ENCODE assay signal across 11 cellular contexts in the genomic region with DNA sequence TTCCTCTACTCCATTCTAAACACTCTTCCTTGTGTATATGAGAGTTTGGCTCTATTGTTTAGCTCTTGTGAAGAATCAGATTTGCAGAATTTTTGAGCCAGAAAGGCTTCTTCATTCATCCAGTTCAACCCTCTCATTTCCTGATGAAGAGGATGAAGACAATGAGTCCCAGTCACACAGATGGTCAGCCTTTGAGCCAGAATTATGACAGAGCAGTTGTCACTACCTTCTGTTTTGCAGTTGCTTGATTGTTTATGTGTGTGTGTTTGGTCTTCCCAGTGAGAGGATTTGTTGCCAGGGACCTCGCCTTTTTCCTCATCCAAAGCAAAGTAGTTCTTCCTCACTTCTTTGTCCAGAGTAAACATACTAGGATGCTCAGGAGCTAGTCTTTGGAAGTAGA.
"Had no signal": no experiment of that assay in that cellular context is flagged by ENCODE, and none has a peak within 500 bp of the region (broad histone marks: within the 10 kb centered on the region; RNA-seq: fewer than 3 reads in every experiment).

No MANE protein-coding gene starts in this region.

- H3K9me3 Mint-ChIP-seq: natural killer cell, WTC11 had no signal

- H3K4me3 Mint-ChIP-seq: immature natural killer cell, natural killer cell, WTC11 had no signal

- ATAC-seq: natural killer cell, WTC11 had no signal

- H3K27me3 Mint-ChIP-seq: progenitor cell of endocrine pancreas had no signal

- H3K36me3 Mint-ChIP-seq: WTC11 had no signal

- DNase-seq: activated CD4-positive, alpha-beta T cell treated with anti-CD3 and anti-CD28 coated beads, Interleukin-2, amount 50 U/mL, for 1 hour; activated gamma-delta T cell treated with Interleukin-2 at 50 U/mL for 16 hours; activated T-cell treated with anti-CD3 and anti-CD28 coated beads, Interleukin-2, amount 50 U/mL, for 1 hour; effector CD8-positive, alpha-beta T cell; immature natural killer cell; natural killer cell; right cardiac atrium; substantia nigra; trophoblast cell had no signal

- H3K27ac Mint-ChIP-seq: immature natural killer cell, natural killer cell, progenitor cell of endocrine pancreas, WTC11 had no signal
